ENCODE assay signal across 24 cellular contexts in the genomic region with DNA sequence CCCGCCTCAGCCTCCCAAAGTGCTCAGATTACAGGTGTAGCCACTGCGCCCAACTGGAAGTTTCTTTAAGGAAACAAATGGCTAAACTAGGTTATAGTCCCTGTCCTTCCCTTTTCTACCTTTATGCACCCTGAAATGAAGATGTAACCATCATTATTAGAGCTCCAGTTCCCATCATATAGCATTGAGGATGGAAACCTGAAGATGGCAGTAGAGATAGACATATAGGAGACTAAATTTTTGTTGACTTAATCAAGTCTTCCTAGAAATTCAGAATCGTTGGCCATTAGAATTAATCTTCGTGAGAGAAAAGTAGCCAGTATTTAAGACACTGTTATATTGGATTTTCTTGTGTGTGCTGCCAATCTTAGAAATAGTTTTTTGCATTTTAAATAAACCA.
DNase-seq lines count a peak whose midpoint lies in the region; ATAC-seq and TF ChIP-seq lines count a peak whose summit lies in the region.
"Had no signal": no experiment of that assay in that cellular context is flagged by ENCODE, and none has a peak within 500 bp of the region (broad histone marks: within the 10 kb centered on the region; RNA-seq: fewer than 3 reads in every experiment).

No MANE protein-coding gene starts in this region.

- intact Hi-C loops in MCF 10A (cut with micrococcal nuclease) (loop anchor here (1.0 kb wide), 1 partner anchor 900 kb away; no protein-coding TSS in a partner anchor), mammary epithelial cell (cut with micrococcal nuclease) (no loop called here)

- no peak overlapping the region for H3K4me3 ChIP-seq in mammary epithelial cell (replicated peaks in 1 of 3; ENCODE audit: insufficient read depth in 1 of 3, low read depth in 2 of 3, low read length in 3 of 3)
- no peak overlapping the region for H3K4me3 ChIP-seq in smooth muscle cell
- H3K4me3 ChIP-seq in WERI-Rb-1 (ENCODE audit: low read depth, low read length), result no peak overlapping the region
- H3K4me3 ChIP-seq: BLaER1, HAP-1, heart right ventricle, suprapubic skin, uterus had no signal

- H3K27me3 Mint-ChIP-seq in MCF 10A (ENCODE audit: insufficient read depth, unreplicated experiment), result no peaks in the 10 kb centered on the region
- no peaks in the 10 kb centered on the region for H3K27me3 Mint-ChIP-seq in WTC11 (ENCODE audit: low read depth)
- H3K27me3 Mint-ChIP-seq: T-cell had no signal

- H3K9me3 Mint-ChIP-seq in MCF 10A (ENCODE audit: unreplicated experiment) (peaks cover 7% of the 10 kb centered on the region), WTC11 (no peaks in the 10 kb centered on the region)

- H3K9me3 ChIP-seq in mammary epithelial cell (replicated peaks; ENCODE audit: insufficient read depth, low read length) (peaks cover 19% of the 10 kb centered on the region), smooth muscle cell (replicated peaks; ENCODE audit: low read depth) (no peaks in the 10 kb centered on the region), WERI-Rb-1 (ENCODE audit: severe bottlenecking) (no peaks in the 10 kb centered on the region)
- H3K9me3 ChIP-seq: BLaER1, Caco-2, HAP-1, heart right ventricle, suprapubic skin, uterus had no signal

- no peaks in the 10 kb centered on the region for H3K4me1 Mint-ChIP-seq in MCF 10A (ENCODE audit: insufficient read depth, unreplicated experiment)
- H3K4me1 Mint-ChIP-seq in WTC11, result no peaks in the 10 kb centered on the region
- H3K4me1 Mint-ChIP-seq: immature natural killer cell, T-cell had no signal

- dilution Hi-C loops in mammary epithelial cell (cut with HindIII; ENCODE audit: low sequenced_read_pairs), result no loop called here

- no peaks in the 10 kb centered on the region for H3K79me2 ChIP-seq in mammary epithelial cell (ENCODE audit: insufficient read depth, low read length)
- no peaks in the 10 kb centered on the region for H3K79me2 ChIP-seq in smooth muscle cell (ENCODE audit: low read depth)

- H2AFZ ChIP-seq in mammary epithelial cell (ENCODE audit: low read depth, low read length) (no peak overlapping the region), smooth muscle cell (ENCODE audit: low read depth) (no peak overlapping the region)

- DNase-seq in MCF 10A (ENCODE audit: unreplicated experiment) (peak; percentile 33), mammary epithelial cell (no peak), NCI-H460 (ENCODE audit: extremely low read depth, low read depth) (peak; percentile 11), WTC11 (ENCODE audit: low spot score) (no peak), smooth muscle cell (lab: John Stamatoyannopoulos, UW; ENCODE audit: unreplicated experiment) (no peak), WERI-Rb-1 (no peak), amygdala (lab: John Stamatoyannopoulos, UW) (no peak)
- no peak for DNase-seq in effector CD8-positive, alpha-beta T cell (lab: John Stamatoyannopoulos, UW)
- DNase-seq: activated CD4-positive, alpha-beta T cell treated with anti-CD3 and anti-CD28 coated beads for 48 hours; activated naive CD4-positive, alpha-beta T cell treated with anti-CD3 and anti-CD28 coated beads for 36 hours; activated T-cell treated with anti-CD3 and anti-CD28 coated beads, Interleukin-2, amount 50 U/mL, for 48 hours; aorta; caudate nucleus; heart right ventricle; immature natural killer cell; NCI-H1092; NCI-H510A; Right ventricle myocardium superior; T-cell; uterus had no signal

- ATAC-seq in WTC11, result peak; percentile 48; the same call in 1 of the 2 replicates
- ATAC-seq: heart right ventricle, T-cell had no signal

- POLR2A ChIA-PET in MCF 10A (lab: Yijun Ruan, JAX), result interaction anchor here (0.7 to 1.5 kb wide), 2 partner anchors 27 to 660 kb away, joined by 3 to 4 read pairs; no protein-coding TSS in a partner anchor
- POLR2A ChIA-PET in WTC11 (lab: Charles Lee), result no interaction called here

- CTCF ChIA-PET in MCF 10A (lab: Yijun Ruan, JAX), result interaction anchor here (0.6 to 2.4 kb wide), 4 partner anchors 34 to 894 kb away, joined by 3 to 8 read pairs (median 4); no protein-coding TSS in a partner anchor
- CTCF ChIA-PET in mammary epithelial cell (lab: Charles Lee; ENCODE audit: low non-redundant PET), result no interaction called here
- CTCF ChIA-PET in WTC11 (lab: Charles Lee), result interaction anchor here (0.6 to 1.3 kb wide), 6 partner anchors 29 to 1180 kb away, joined by 3 read pairs; no protein-coding TSS in a partner anchor

- BruUV-seq in MCF 10A (replicated peaks; lab: Mats Ljungman, UMichigan), result no TSS peak
- no TSS peak for BruUV-seq in mammary epithelial cell (replicated peaks; lab: Mats Ljungman, UMichigan)

- H3K4me3 Mint-ChIP-seq in MCF 10A (ENCODE audit: unreplicated experiment), result no peak overlapping the region
- no peak overlapping the region for H3K4me3 Mint-ChIP-seq in WTC11
- H3K4me3 Mint-ChIP-seq: activated naive CD4-positive, alpha-beta T cell treated with anti-CD3 and anti-CD28 coated beads for 36 hours; immature natural killer cell; T-cell had no signal

- H3F3A ChIP-seq in smooth muscle cell (ENCODE audit: low read depth), result no peaks in the 10 kb centered on the region

- H4K20me1 ChIP-seq in mammary epithelial cell (ENCODE audit: insufficient read depth, low read length) (no peaks in the 10 kb centered on the region), smooth muscle cell (ENCODE audit: low read depth) (no peaks in the 10 kb centered on the region)
- H4K20me1 ChIP-seq: BLaER1 had no signal

- H3K36me3 ChIP-seq in mammary epithelial cell (ENCODE audit: insufficient read depth, low read length) (no peaks in the 10 kb centered on the region), smooth muscle cell (ENCODE audit: low read depth) (no peaks in the 10 kb centered on the region), WERI-Rb-1 (no peaks in the 10 kb centered on the region)
- H3K36me3 ChIP-seq: BLaER1, HAP-1, heart right ventricle, suprapubic skin, uterus had no signal

- H3K4me1 ChIP-seq in mammary epithelial cell (ENCODE audit: insufficient read depth, low read length), result no peaks in the 10 kb centered on the region
- H3K4me1 ChIP-seq in smooth muscle cell (ENCODE audit: low read depth), result no peaks in the 10 kb centered on the region
- H3K4me1 ChIP-seq: BLaER1, Caco-2, HAP-1, heart right ventricle, suprapubic skin, uterus had no signal

- WGBS in mammary epithelial cell (ENCODE audit: low coverage, missing lambda C conversion rate), result 7% methylated on average over 2 of the region's 4 CpGs
- 91% methylated on average over 4 of the region's 4 CpGs for WGBS in smooth muscle cell (ENCODE audit: low lambda C conversion rate)

- H3K27me3 ChIP-seq in mammary epithelial cell (ENCODE audit: insufficient read depth, low read length) (no peaks in the 10 kb centered on the region), smooth muscle cell (ENCODE audit: low read depth) (no peaks in the 10 kb centered on the region), WERI-Rb-1 (ENCODE audit: insufficient read depth, low read depth, severe bottlenecking) (peaks cover 26% of the 10 kb centered on the region)
- H3K27me3 ChIP-seq: BLaER1, heart right ventricle, suprapubic skin, uterus had no signal

- H3K36me3 Mint-ChIP-seq in MCF 10A (ENCODE audit: insufficient read depth, unreplicated experiment) (no peaks in the 10 kb centered on the region), WTC11 (no peaks in the 10 kb centered on the region)
- H3K36me3 Mint-ChIP-seq: immature natural killer cell, T-cell had no signal

- in situ Hi-C loops in mammary epithelial cell (cut with MboI; ENCODE audit: low sequenced_read_pairs in 2 of 2), result no loop called here

- H3K4me2 ChIP-seq in mammary epithelial cell (ENCODE audit: insufficient read depth, low read depth, low read length) (no peak overlapping the region), smooth muscle cell (no peak overlapping the region)
- H3K4me2 ChIP-seq: BLaER1 had no signal

- TF ChIP-seq CTCF in MCF 10A (IDR thresholded peaks at IDR 0.05; ENCODE audit: unreplicated experiment) (peak; percentile 30), mammary epithelial cell (conservative IDR thresholded peaks at IDR 0.05 in 1 of 2, IDR thresholded peaks at IDR 0.05 in 1 of 2; ENCODE audit: extremely low read depth in 1 of 2, insufficient read depth in 1 of 2, low read depth in 1 of 2, low read length in 2 of 2) (no peak), WTC11 (IDR thresholded peaks at IDR 0.05) (no peak), smooth muscle cell (IDR thresholded peaks at IDR 0.05; ENCODE audit: borderline replicate concordance, insufficient read depth, poor library complexity, severe bottlenecking) (peak; percentile 12), WERI-Rb-1 (IDR thresholded peaks at IDR 0.05; ENCODE audit: low read depth, low read length) (no peak)

- H3K9ac ChIP-seq in mammary epithelial cell (ENCODE audit: insufficient read depth, low read length) (no peak overlapping the region), smooth muscle cell (ENCODE audit: low read depth) (no peak overlapping the region)
- H3K9ac ChIP-seq: BLaER1 had no signal

- no peak overlapping the region for H3K27ac Mint-ChIP-seq in MCF 10A (ENCODE audit: low read depth, unreplicated experiment)
- no peak overlapping the region for H3K27ac Mint-ChIP-seq in WTC11
- H3K27ac Mint-ChIP-seq: activated naive CD4-positive, alpha-beta T cell treated with anti-CD3 and anti-CD28 coated beads for 36 hours; immature natural killer cell; T-cell had no signal

- H3K27ac ChIP-seq in mammary epithelial cell (ENCODE audit: insufficient read depth, low read depth, low read length), result no peak overlapping the region
- H3K27ac ChIP-seq in smooth muscle cell (ENCODE audit: low read depth), result no peak overlapping the region
- no peak overlapping the region for H3K27ac ChIP-seq in WERI-Rb-1
- H3K27ac ChIP-seq: BLaER1, heart right ventricle, suprapubic skin, uterus had no signal

TF ChIP-seq in WTC11, 78 proteins besides CTCF, POLR2A, EP300 and RAD21 (continues in another document):
- TF ChIP-seq, protein P1, sequence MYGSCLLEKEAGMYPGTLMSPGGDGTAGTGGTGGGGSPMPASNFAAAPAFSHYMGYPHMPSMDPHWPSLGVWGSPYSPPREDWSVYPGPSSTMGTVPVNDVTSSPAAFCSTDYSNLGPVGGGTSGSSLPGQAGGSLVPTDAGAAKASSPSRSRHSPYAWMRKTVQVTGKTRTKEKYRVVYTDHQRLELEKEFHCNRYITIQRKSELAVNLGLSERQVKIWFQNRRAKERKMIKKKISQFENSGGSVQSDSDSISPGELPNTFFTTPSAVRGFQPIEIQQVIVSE (CRISPR knock-in tag; IDR thresholded peaks at IDR 0.05; ENCODE audit: borderline replicate concordance), result no peak

Comparison
In these comparisons a context has a peak if more than half of its experiments do, and no peak if none do; other contexts are left out.
1. DNase-seq: peak in MCF 10A (single experiment) and NCI-H460 (single experiment); none in mammary epithelial cell (single experiment), WTC11 (single experiment), smooth muscle cell (single experiment), effector CD8-positive, alpha-beta T cell (single experiment), WERI-Rb-1 (single experiment) and amygdala (0 of 56).
2. CTCF ChIP-seq: peak in MCF 10A (single experiment) and smooth muscle cell (single experiment); none in mammary epithelial cell (0 of 2), WTC11 (single experiment) and WERI-Rb-1 (single experiment).